ENCODE assay signal across 9 cellular contexts in the genomic region with DNA sequence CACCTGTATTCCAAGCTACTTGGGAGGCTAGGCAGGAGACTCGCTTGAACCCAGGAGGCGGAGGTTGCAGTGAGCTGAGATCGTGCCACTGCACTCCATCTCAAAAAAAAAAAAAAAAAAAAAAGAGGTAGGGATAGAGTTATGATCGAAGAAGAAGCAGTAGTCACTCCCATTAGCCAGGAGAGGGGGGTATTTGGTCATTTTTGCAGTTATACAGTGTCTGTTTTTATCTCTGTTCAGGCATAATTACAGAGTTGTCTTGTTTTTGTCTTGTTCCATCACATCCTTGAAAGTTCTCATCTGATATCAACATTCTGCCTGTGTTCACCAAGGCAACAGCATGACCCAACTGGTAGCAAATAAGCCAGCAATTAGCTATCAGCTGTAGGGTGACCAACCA.
DNase-seq lines count a peak whose midpoint lies in the region; ATAC-seq, FAIRE-seq and TF ChIP-seq lines count a peak whose summit lies in the region.
"Had no signal": no experiment of that assay in that cellular context is flagged by ENCODE, and none has a peak within 500 bp of the region (broad histone marks: within the 10 kb centered on the region; RNA-seq: fewer than 3 reads in every experiment).

No MANE protein-coding gene starts in this region.

- TF ChIP-seq CTCF in CD14-positive monocyte (IDR thresholded peaks at IDR 0.05): peak; percentile 45

- FAIRE-seq in GM12892 (lab: Jason Lieb, UNC): no peak

- H3K27me3 Mint-ChIP-seq in CD14-positive monocyte (ENCODE audit: low read depth in 3 of 3): peaks cover 3 to 8% (median 5%) of the 10 kb centered on the region in 3 donors

- peak; percentile 33 for ATAC-seq in HG03432 (IDR thresholded peaks at IDR 0.05; ENCODE audit: unreplicated experiment)
- no peak for ATAC-seq in HG03159 (IDR thresholded peaks at IDR 0.05; ENCODE audit: unreplicated experiment)

- H3K36me3 Mint-ChIP-seq in CD14-positive monocyte: no peaks in the 10 kb centered on the region

- intact Hi-C loops in CD14-positive monocyte (cut with micrococcal nuclease): no loop called here

- H3K27ac Mint-ChIP-seq in CD14-positive monocyte: peak overlapping the region in 6 of 7 donors; percentile 40 to 89 (median 76)

- DNase-seq in CD14-positive monocyte (ENCODE audit: low spot score) (no peak), SW480 (ENCODE audit: low spot score) (peak; percentile 10), iris pigment epithelial cell (ENCODE audit: low read depth) (peak; percentile 73), GM12892 (ENCODE audit: insufficient read length) (no peak), T-helper 2 cell (no peak), NCI-H2029 (lab: John Stamatoyannopoulos, UW) (no peak)
- DNase-seq: anterior cingulate cortex had no signal

- H3K4me3 Mint-ChIP-seq in CD14-positive monocyte: no peak overlapping the region

- no peak for TF ChIP-seq POLR2A in GM12892 (IDR thresholded peaks at IDR 0.05; ENCODE audit: low read depth, low read length)

- H3K9me3 Mint-ChIP-seq in CD14-positive monocyte: peaks cover 0 to 2% (median 0%) of the 10 kb centered on the region in 7 donors

- H3K4me1 Mint-ChIP-seq in CD14-positive monocyte: peaks cover 32% of the 10 kb centered on the region

Comparison
In these comparisons a context has a peak if more than half of its experiments do, and no peak if none do; other contexts are left out.
1. DNase-seq: peak in SW480 (single experiment) and iris pigment epithelial cell (single experiment); none in CD14-positive monocyte (single experiment), GM12892 (single experiment), T-helper 2 cell (0 of 5) and NCI-H2029 (single experiment).